In genomic region chr4:156656911-156657310, GRCh38 we compare ENCODE assay signal across 23 cellular contexts.
"Had no signal": no experiment of that assay in that cellular context is flagged by ENCODE, and none has a peak within 500 bp of the region (broad histone marks: within the 10 kb centered on the region; RNA-seq: fewer than 3 reads in every experiment).

No MANE protein-coding gene starts in this region.

- H3K4me3 ChIP-seq: adrenal gland, colonic mucosa, dorsolateral prefrontal cortex, pancreas, right lobe of liver, skin epidermis, stomach, suprapubic skin, tibial nerve had no signal

- FAIRE-seq: endothelial cell of umbilical vein, pancreas had no signal

- H3K9me3 Mint-ChIP-seq: nephron; stimulated activated memory B cell treated with anti-CD40 and anti-IgM and Interleukin-4, amounts not matched to agents 10 μg/mL and 1 μg/mL and 100 μg/mL, for 72 hours had no signal

- H3K4me1 ChIP-seq: adrenal gland, colonic mucosa, pancreas, right lobe of liver, stomach, suprapubic skin, tibial nerve had no signal

- H3K4me1 Mint-ChIP-seq: nephron; stimulated activated memory B cell treated with anti-CD40 and anti-IgM and Interleukin-4, amounts not matched to agents 10 μg/mL and 1 μg/mL and 100 μg/mL, for 72 hours had no signal

- H3K27ac Mint-ChIP-seq: activated naive CD4-positive, alpha-beta T cell treated with anti-CD3 and anti-CD28 coated beads, Interleukin-2, amount 50 U/mL, for 72 hours; effector memory CD8-positive, alpha-beta T cell; nephron; stimulated activated memory B cell treated with anti-CD40 and anti-IgM and Interleukin-4, amounts not matched to agents 10 μg/mL and 1 μg/mL and 100 μg/mL, for 72 hours had no signal

- H3K27me3 ChIP-seq: adrenal gland, colonic mucosa, dorsolateral prefrontal cortex, foreskin keratinocyte, neutrophil, pancreas, right lobe of liver, stomach, suprapubic skin, tibial nerve had no signal

- H3K36me3 ChIP-seq: adrenal gland, colonic mucosa, neutrophil, pancreas, right lobe of liver, stomach, suprapubic skin, tibial nerve had no signal

- H3K27me3 Mint-ChIP-seq: effector memory CD8-positive, alpha-beta T cell; stimulated activated memory B cell treated with anti-CD40 and anti-IgM and Interleukin-4, amounts not matched to agents 10 μg/mL and 1 μg/mL and 100 μg/mL, for 72 hours had no signal

- DNase-seq: activated CD4-positive, alpha-beta T cell treated with anti-CD3 and anti-CD28 coated beads for 1 hour; activated gamma-delta T cell treated with Interleukin-2 at 50 U/mL for 16 hours; activated T-cell treated with anti-CD3 and anti-CD28 coated beads, Interleukin-2, amount 50 U/mL, for 1 hour; adrenal gland; colonic mucosa; dorsolateral prefrontal cortex; effector memory CD8-positive, alpha-beta T cell; left ventricle myocardium superior; pancreas; right lobe of liver; stimulated activated CD4-positive, alpha-beta T cell treated with anti-CD3 and anti-CD28 coated beads, Interleukin-15, amount 100 ng/mL, for 24 hours; stomach; T-helper 9 cell had no signal

- H3K4me3 Mint-ChIP-seq: effector memory CD8-positive, alpha-beta T cell; nephron; stimulated activated memory B cell treated with anti-CD40 and anti-IgM and Interleukin-4, amounts not matched to agents 10 μg/mL and 1 μg/mL and 100 μg/mL, for 72 hours had no signal

- H3K27ac ChIP-seq: adrenal gland, colonic mucosa, dorsolateral prefrontal cortex, foreskin keratinocyte, neutrophil, pancreas, right lobe of liver, skin epidermis, stomach, suprapubic skin, tibial nerve had no signal

- H3K9me3 ChIP-seq: adrenal gland, colonic mucosa, neutrophil, pancreas, right lobe of liver, stomach, suprapubic skin had no signal

- ATAC-seq: activated naive CD4-positive, alpha-beta T cell treated with anti-CD3 and anti-CD28 coated beads, Interleukin-2, amount 50 U/mL, for 72 hours; effector memory CD8-positive, alpha-beta T cell; esophagus mucosa; left ventricle myocardium superior; pancreas; right lobe of liver; stimulated activated memory B cell treated with anti-CD40 and anti-IgM and Interleukin-4, amounts not matched to agents 10 μg/mL and 1 μg/mL and 100 μg/mL, for 72 hours had no signal

- H3K36me3 Mint-ChIP-seq: activated naive CD4-positive, alpha-beta T cell treated with anti-CD3 and anti-CD28 coated beads, Interleukin-2, amount 50 U/mL, for 72 hours; stimulated activated memory B cell treated with anti-CD40 and anti-IgM and Interleukin-4, amounts not matched to agents 10 μg/mL and 1 μg/mL and 100 μg/mL, for 72 hours had no signal
